Comparison of ENCODE assay signal across 30 cellular contexts in genomic region chr20:62464080-62464770, GRCh38. TPM values are rescaled to one million over a fixed set of nuclear protein-coding genes. Genes with fewer than 3 reads are reported as not detected.
"Had no signal": no experiment of that assay in that cellular context is flagged by ENCODE, and none has a peak within 500 bp of the region (broad histone marks: within the 10 kb centered on the region; RNA-seq: fewer than 3 reads in every experiment).

No MANE protein-coding gene starts in this region.

- H3K4me3 ChIP-seq: SJSA1 had no signal

- H3K27ac Mint-ChIP-seq: activated CD4-positive, alpha-beta T cell treated with anti-CD3 and anti-CD28 coated beads, Interleukin-2, amount 10 ng/mL, durations not matched to agents 24 days and 14 days; activated CD8-positive, alpha-beta T cell treated with anti-CD3 and anti-CD28 coated beads for 36 hours; activated naive CD8-positive, alpha-beta T cell treated with anti-CD3 and anti-CD28 coated beads for 36 hours; activated T-cell treated with anti-CD3 and anti-CD28 coated beads, Interleukin-2, amount 50 U/mL, for 72 hours; activated T-helper 17 cell treated with anti-CD3 and anti-CD28 coated beads, Interleukin-2, amount 50 U/mL, for 72 hours; T-helper 1 cell treated with Interleukin-12 subunit alpha and Interleukin-12 subunit beta and Interleukin-4 antibody, amounts not matched to agents 30 μg/mL and 1 μg/mL, for 36 hours; T-helper 2 cell treated with Interferon-gamma antibody and Interleukin-4, amounts not matched to agents 5 μg/mL and 100 μg/mL, for 36 hours had no signal

- H3K27ac ChIP-seq: brain microvascular endothelial cell, SJSA1 had no signal

- H3K4me3 Mint-ChIP-seq: activated CD4-positive, alpha-beta T cell treated with anti-CD3 and anti-CD28 coated beads, Interleukin-2, amount 10 ng/mL, durations not matched to agents 24 days and 14 days; activated CD8-positive, alpha-beta T cell treated with anti-CD3 and anti-CD28 coated beads for 36 hours; activated naive CD8-positive, alpha-beta T cell treated with anti-CD3 and anti-CD28 coated beads for 36 hours; activated T-cell treated with anti-CD3 and anti-CD28 coated beads, Interleukin-2, amount 50 U/mL, for 72 hours; activated T-helper 17 cell treated with anti-CD3 and anti-CD28 coated beads, Interleukin-2, amount 50 U/mL, for 72 hours; central memory CD8-positive, alpha-beta T cell; T-helper 1 cell treated with Interleukin-12 subunit alpha and Interleukin-12 subunit beta and Interleukin-4 antibody, amounts not matched to agents 30 μg/mL and 1 μg/mL, for 36 hours; T-helper 2 cell treated with Interferon-gamma antibody and Interleukin-4, amounts not matched to agents 5 μg/mL and 100 μg/mL, for 36 hours had no signal

- H3K4me1 ChIP-seq: SJSA1 had no signal

- H3K27me3 Mint-ChIP-seq: activated CD4-positive, alpha-beta T cell treated with anti-CD3 and anti-CD28 coated beads, Interleukin-2, amount 10 ng/mL, durations not matched to agents 24 days and 14 days; activated CD8-positive, alpha-beta T cell treated with anti-CD3 and anti-CD28 coated beads for 36 hours; activated naive CD8-positive, alpha-beta T cell treated with anti-CD3 and anti-CD28 coated beads for 36 hours; activated T-helper 17 cell treated with anti-CD3 and anti-CD28 coated beads, Interleukin-2, amount 50 U/mL, for 72 hours; central memory CD8-positive, alpha-beta T cell had no signal

- H3K9ac ChIP-seq: SK-N-SH had no signal

- H3K36me3 ChIP-seq: brain microvascular endothelial cell, SJSA1 had no signal

- H3K36me3 Mint-ChIP-seq: activated naive CD8-positive, alpha-beta T cell treated with anti-CD3 and anti-CD28 coated beads for 36 hours had no signal

- H3K9me3 Mint-ChIP-seq: activated CD4-positive, alpha-beta T cell treated with anti-CD3 and anti-CD28 coated beads, Interleukin-2, amount 10 ng/mL, durations not matched to agents 24 days and 14 days; activated CD8-positive, alpha-beta T cell treated with anti-CD3 and anti-CD28 coated beads for 36 hours; activated naive CD8-positive, alpha-beta T cell treated with anti-CD3 and anti-CD28 coated beads for 36 hours; activated T-cell treated with anti-CD3 and anti-CD28 coated beads, Interleukin-2, amount 50 U/mL, for 72 hours; activated T-helper 17 cell treated with anti-CD3 and anti-CD28 coated beads, Interleukin-2, amount 50 U/mL, for 72 hours; central memory CD8-positive, alpha-beta T cell; T-helper 1 cell treated with Interleukin-12 subunit alpha and Interleukin-12 subunit beta and Interleukin-4 antibody, amounts not matched to agents 30 μg/mL and 1 μg/mL, for 36 hours; T-helper 2 cell treated with Interferon-gamma antibody and Interleukin-4, amounts not matched to agents 5 μg/mL and 100 μg/mL, for 36 hours had no signal

- H3K9me3 ChIP-seq: SJSA1, SK-N-SH had no signal

- DNase-seq: activated CD4-positive, alpha-beta T cell treated with anti-CD3 and anti-CD28 coated beads, Interleukin-2, amount 10 ng/mL, durations not matched to agents 24 days and 14 days; activated CD4-positive, alpha-beta T cell treated with anti-CD3 and anti-CD28 coated beads, Interleukin-2, amount 50 U/mL, for 4 hours; activated CD8-positive, alpha-beta T cell treated with anti-CD3 and anti-CD28 coated beads for 36 hours; activated effector memory CD4-positive, alpha-beta T cell treated with anti-CD3 and anti-CD28 coated beads, Interleukin-2, amount 50 U/mL, for 16 hours; activated naive CD4-positive, alpha-beta T cell; activated naive CD4-positive, alpha-beta T cell treated with anti-CD3 and anti-CD28 coated beads, Interleukin-2, amount 50 U/mL, for 16 hours; activated naive CD8-positive, alpha-beta T cell treated with anti-CD3 and anti-CD28 coated beads for 36 hours; activated T-cell treated with anti-CD3 and anti-CD28 coated beads, Interleukin-2, amount 50 U/mL, for 1 hour; activated T-cell treated with anti-CD3 and anti-CD28 coated beads, Interleukin-2, amount 50 U/mL, for 72 hours; amniotic stem cell; aorta; brain microvascular endothelial cell; NCI-H1105; NCI-H1417 treated with DMSO at 0.1 percent for 48 hours; NCI-H1930; NCI-H345; NCI-H524 treated with DMSO at 0.1 percent for 48 hours; SHP77; SK-N-SH had no signal

- H3K4me1 Mint-ChIP-seq: activated CD4-positive, alpha-beta T cell treated with anti-CD3 and anti-CD28 coated beads, Interleukin-2, amount 10 ng/mL, durations not matched to agents 24 days and 14 days; activated naive CD8-positive, alpha-beta T cell treated with anti-CD3 and anti-CD28 coated beads for 36 hours; activated T-helper 17 cell treated with anti-CD3 and anti-CD28 coated beads, Interleukin-2, amount 50 U/mL, for 72 hours; central memory CD8-positive, alpha-beta T cell had no signal

- ATAC-seq: activated CD8-positive, alpha-beta T cell treated with anti-CD3 and anti-CD28 coated beads for 36 hours; activated T-cell treated with anti-CD3 and anti-CD28 coated beads, Interleukin-2, amount 50 U/mL, for 72 hours; activated T-helper 17 cell treated with anti-CD3 and anti-CD28 coated beads, Interleukin-2, amount 50 U/mL, for 72 hours; Panc1 had no signal

- FAIRE-seq: TTC549 had no signal

- H3K4me2 ChIP-seq: SK-N-SH had no signal

RNA-seq across cellular contexts. Expression of gene GATA5, which starts 11.6 kb away (rescaled TPM):
- total RNA-seq: activated CD4-positive, alpha-beta T cell treated with anti-CD3 and anti-CD28 coated beads, Interleukin-2, amount 10 ng/mL, durations not matched to agents 24 days and 14 days; activated CD8-positive, alpha-beta memory T cell treated with anti-CD3 and anti-CD28 coated beads for 36 hours; activated CD8-positive, alpha-beta T cell treated with anti-CD3 and anti-CD28 coated beads for 36 hours; activated naive CD8-positive, alpha-beta T cell treated with anti-CD3 and anti-CD28 coated beads for 36 hours; activated T-cell treated with anti-CD3 and anti-CD28 coated beads, Interleukin-2, amount 50 U/mL, for 72 hours; activated T-helper 17 cell treated with anti-CD3 and anti-CD28 coated beads, Interleukin-2, amount 50 U/mL, for 72 hours; M059J; RPMI7951; SJSA1 had no signal
- polyA plus RNA-seq: SK-N-SH had no signal

RNA-seq across cellular contexts. Expression of gene RBBP8NL, which starts 36.9 kb away (rescaled TPM):
- total RNA-seq: activated CD4-positive, alpha-beta T cell treated with anti-CD3 and anti-CD28 coated beads, Interleukin-2, amount 10 ng/mL, durations not matched to agents 24 days and 14 days; activated CD8-positive, alpha-beta memory T cell treated with anti-CD3 and anti-CD28 coated beads for 36 hours; activated CD8-positive, alpha-beta T cell treated with anti-CD3 and anti-CD28 coated beads for 36 hours; activated naive CD8-positive, alpha-beta T cell treated with anti-CD3 and anti-CD28 coated beads for 36 hours; activated T-cell treated with anti-CD3 and anti-CD28 coated beads, Interleukin-2, amount 50 U/mL, for 72 hours; activated T-helper 17 cell treated with anti-CD3 and anti-CD28 coated beads, Interleukin-2, amount 50 U/mL, for 72 hours; aorta; M059J; NCI-H460; RPMI7951; SJSA1 had no signal
- polyA plus RNA-seq: SK-N-SH had no signal
